ENCODE assay signal across 21 cellular contexts in the genomic region with DNA sequence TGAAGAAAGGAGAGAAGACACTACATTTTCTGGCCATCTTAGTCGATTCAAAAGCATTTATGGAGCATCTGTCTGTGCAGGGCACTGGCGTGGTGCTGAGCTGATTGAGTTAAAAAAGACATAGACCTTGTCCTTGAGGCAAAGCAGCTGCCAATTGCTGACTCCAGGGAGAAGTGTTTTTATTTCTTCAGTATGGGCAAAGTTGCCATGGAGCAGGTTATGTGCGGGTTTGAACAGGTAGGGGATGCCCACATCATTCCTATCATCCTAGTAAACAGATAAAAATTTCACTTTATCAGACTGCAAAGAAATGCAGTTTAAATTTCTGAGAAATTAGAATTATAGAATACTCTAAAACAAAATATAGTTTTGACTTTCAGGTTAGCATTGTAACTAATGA.
"Had no signal": no experiment of that assay in that cellular context is flagged by ENCODE, and none has a peak within 500 bp of the region (broad histone marks: within the 10 kb centered on the region; RNA-seq: fewer than 3 reads in every experiment).

No MANE protein-coding gene starts in this region.

- H3K9me3 ChIP-seq: esophagus squamous epithelium, mucosa of descending colon, neutrophil, right atrium auricular region, stomach, thoracic aorta, transverse colon had no signal

- FAIRE-seq: small intestine had no signal

- H3K36me3 ChIP-seq: esophagus squamous epithelium, neutrophil, right atrium auricular region, stomach, thoracic aorta, transverse colon had no signal

- H3K79me2 ChIP-seq: hepatocyte had no signal

- ATAC-seq: left colon; left ventricle myocardium superior; mucosa of descending colon; naive thymus-derived CD8-positive, alpha-beta T cell had no signal

- H3K4me1 ChIP-seq: esophagus squamous epithelium, right atrium auricular region, stomach, transverse colon had no signal

- DNase-seq: cortex of kidney; dorsolateral prefrontal cortex; effector CD8-positive, alpha-beta T cell; esophagus squamous epithelium; foreskin fibroblast; head of caudate nucleus; left colon; left ventricle myocardium superior; mucosa of descending colon; naive thymus-derived CD8-positive, alpha-beta T cell; small intestine; stimulated activated CD4-positive, alpha-beta T cell treated with anti-CD3 and anti-CD28 coated beads, Interleukin-12 subunit alpha, Interleukin-12 subunit beta, amount 100 ng/mL, for 4 hours; stimulated activated naive CD4-positive, alpha-beta T cell; stomach; substantia nigra; transverse colon had no signal

- H3K4me2 ChIP-seq: hepatocyte had no signal

- H2AFZ ChIP-seq: hepatocyte had no signal

- H3K27ac ChIP-seq: dorsolateral prefrontal cortex, esophagus squamous epithelium, hepatocyte, neutrophil, right atrium auricular region, stomach, thoracic aorta, transverse colon had no signal

- H3K4me3 ChIP-seq: dorsolateral prefrontal cortex, esophagus squamous epithelium, hepatocyte, lung, mucosa of descending colon, right atrium auricular region, stomach, thoracic aorta, transverse colon had no signal

- H3K27me3 ChIP-seq: esophagus squamous epithelium, hepatocyte, neutrophil, right atrium auricular region, stomach, transverse colon had no signal
